ENCODE assay signal across 8 cellular contexts in genomic region chr4:122576261-122577188, GRCh38. TPM values are rescaled to one million over a fixed set of nuclear protein-coding genes. Genes with fewer than 3 reads are reported as not detected.
DNase-seq lines count a peak whose midpoint lies in the region; ATAC-seq and TF ChIP-seq lines count a peak whose summit lies in the region.

No MANE protein-coding gene starts in this region.

- no peaks in the 10 kb centered on the region for H3K27me3 Mint-ChIP-seq in central memory CD8-positive, alpha-beta T cell

- H3K4me3 ChIP-seq in AG04449 (ENCODE audit: low read depth, low read length) = no peak overlapping the region
- H3K4me3 ChIP-seq in PC-3 (ENCODE audit: low read length) = no peak overlapping the region

- DNase-seq in AG04449 (ENCODE audit: low read depth, low spot score) (no peak), GM04503 (ENCODE audit: low read depth) (peak; percentile 22), PC-3 (peak; percentile 64), medulla oblongata (ENCODE audit: extremely low spot score) (peak; percentile 88)
- peak in 1 of 2 donors; percentile 24 for DNase-seq in central memory CD8-positive, alpha-beta T cell (ENCODE audit: low spot score in 2 of 2)

- H3F3A ChIP-seq in PC-3 (ENCODE audit: low read length, unreplicated experiment) = no peaks in the 10 kb centered on the region

- ATAC-seq in HG03439 (IDR thresholded peaks at IDR 0.05; ENCODE audit: unreplicated experiment) = peak; percentile 74
- ATAC-seq in PC-3 = peak; percentile 77
- ATAC-seq in central memory CD8-positive, alpha-beta T cell (replicated peaks; ENCODE audit: extremely low read depth, poor library complexity, severe bottlenecking) = no peak
- no peak for ATAC-seq in GM21367 (IDR thresholded peaks at IDR 0.05; ENCODE audit: unreplicated experiment)
- ATAC-seq in esophagus mucosa = no peak

- H3K4me2 ChIP-seq in PC-3 (ENCODE audit: low read length) = no peak overlapping the region

- no peak overlapping the region for H3K4me3 Mint-ChIP-seq in central memory CD8-positive, alpha-beta T cell

- intact Hi-C loops in PC-3 (cut with micrococcal nuclease) = loop anchor here (1.0 to 10.0 kb wide), 3 partner anchors 122 to 674 kb away; partner anchors contain the start of gene IL2

- H3K36me3 ChIP-seq in PC-3 (ENCODE audit: low read depth, low read length) = no peaks in the 10 kb centered on the region

- no peak overlapping the region for H2AFZ ChIP-seq in PC-3 (ENCODE audit: low read length)

- H4K20me1 ChIP-seq in PC-3 (ENCODE audit: low read length) = no peaks in the 10 kb centered on the region

- no peaks in the 10 kb centered on the region for H3K9me3 Mint-ChIP-seq in central memory CD8-positive, alpha-beta T cell

- H3K9me2 ChIP-seq in PC-3 (replicated peaks; ENCODE audit: low read length) = no peaks in the 10 kb centered on the region

- peaks cover 13% of the 10 kb centered on the region for H3K4me1 Mint-ChIP-seq in central memory CD8-positive, alpha-beta T cell

- no peaks in the 10 kb centered on the region for H3K27me3 ChIP-seq in PC-3 (ENCODE audit: low read length)

- H3K4me1 ChIP-seq in PC-3 (ENCODE audit: insufficient read depth, low read length) = no peaks in the 10 kb centered on the region

- no peak overlapping the region for H3K9ac ChIP-seq in PC-3 (ENCODE audit: low read length)

- H3K27ac Mint-ChIP-seq in central memory CD8-positive, alpha-beta T cell (ENCODE audit: low read depth) = peak overlapping the region; percentile 23

- no TSS peak for BruUV-seq in PC-3 (replicated peaks; lab: Mats Ljungman, UMichigan)

- H3K27ac ChIP-seq in PC-3 (ENCODE audit: low read length) = no peak overlapping the region

- CTCF ChIA-PET in AG04449 (lab: Yijun Ruan, JAX) (interaction anchor here (0.6 to 4.3 kb wide), 21 partner anchors 8 to 1206 kb away, joined by 3 to 87 read pairs (median 5); no protein-coding TSS in a partner anchor), PC-3 (lab: Charles Lee) (no interaction called here)

- POLR2A ChIA-PET in AG04449 (lab: Yijun Ruan, JAX) (interaction anchor here (0.6 kb wide), 1 partner anchor 727 kb away, joined by 3 read pairs; no protein-coding TSS in a partner anchor), PC-3 (lab: Charles Lee; ENCODE audit: unreplicated experiment) (no interaction called here)

- H3K36me3 Mint-ChIP-seq in central memory CD8-positive, alpha-beta T cell (ENCODE audit: insufficient read depth) = peaks cover 1% of the 10 kb centered on the region

- H3K9me3 ChIP-seq in PC-3 (ENCODE audit: low read length) = no peaks in the 10 kb centered on the region

- H3K79me2 ChIP-seq in PC-3 (ENCODE audit: low read length) = no peaks in the 10 kb centered on the region

- peak; percentile 39 for TF ChIP-seq CTCF in AG04449 (IDR thresholded peaks at IDR 0.05; ENCODE audit: insufficient read depth, low read length, missing control alignments)
- TF ChIP-seq CTCF in PC-3 (conservative IDR thresholded peaks at IDR 0.05; ENCODE audit: low read depth, low read length) = peak; percentile 76

RNA-seq across cellular contexts. Expression of gene IL21, which starts 44.3 kb away (rescaled TPM):
- total RNA-seq in PC-3 (2014; rRNA removed) (not detected in 2 replicates), esophagus mucosa (not detected)

Comparison
In these comparisons a context has a peak if more than half of its experiments do, and no peak if none do; other contexts are left out.
1. ATAC-seq: peak in HG03439 (single experiment) and PC-3 (single experiment); none in central memory CD8-positive, alpha-beta T cell (single experiment), GM21367 (single experiment) and esophagus mucosa (single experiment).